8 cellular contexts compared by ENCODE assay signal in the genomic region with DNA sequence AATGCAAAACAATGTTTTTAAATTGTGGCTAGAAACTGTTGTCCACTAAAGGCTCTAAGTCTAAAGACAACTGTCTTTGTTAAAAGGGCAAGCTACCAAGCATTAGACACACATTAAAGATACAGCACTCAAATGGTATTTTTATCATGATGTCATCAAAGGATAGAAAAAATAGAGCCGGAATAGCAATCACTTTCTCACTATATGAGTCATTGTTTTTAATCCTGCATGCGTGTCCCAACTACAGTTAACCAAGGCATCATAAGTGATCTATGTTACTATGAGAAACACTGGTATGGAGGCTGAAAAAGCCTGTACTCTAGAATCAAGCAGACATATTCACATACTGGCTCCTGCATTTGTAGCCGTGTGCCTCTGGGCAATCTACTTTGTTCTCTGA.
A peak's percentile ranks its signal among the peaks of the same experiment; 100 is the strongest.
DNase-seq lines count a peak whose midpoint lies in the region; ATAC-seq and TF ChIP-seq lines count a peak whose summit lies in the region.

No MANE protein-coding gene starts in this region.

- no peak overlapping the region for H3K4me3 ChIP-seq in foreskin fibroblast (ENCODE audit: low read depth in 1 of 2, low read length in 2 of 2)

- H3K27ac Mint-ChIP-seq in stimulated activated effector memory CD8-positive, alpha-beta T cell treated with anti-CD3 and anti-CD28 coated beads, Interleukin-12 subunit alpha, Interleukin-12 subunit beta, amount 100 ng/mL, for 72 hours: no peak overlapping the region

- H3K9me3 Mint-ChIP-seq in stimulated activated effector memory CD8-positive, alpha-beta T cell treated with anti-CD3 and anti-CD28 coated beads, Interleukin-12 subunit alpha, Interleukin-12 subunit beta, amount 100 ng/mL, for 72 hours: peaks cover 6% of the 10 kb centered on the region

- DNase-seq in DMS 273 (lab: John Stamatoyannopoulos, UW; ENCODE audit: unreplicated experiment) (peak; percentile 52), DMS 273 treated with DMSO at 0.1 percent for 48 hours (lab: John Stamatoyannopoulos, UW) (no peak), foreskin fibroblast (peak; percentile 84 to 88), cerebellar nuclear complex (lab: John Stamatoyannopoulos, UW) (no peak), NCI-H526 treated with DMSO at 0.1 percent for 48 hours (lab: John Stamatoyannopoulos, UW) (no peak)
- DNase-seq in stimulated activated effector memory CD8-positive, alpha-beta T cell treated with anti-CD3 and anti-CD28 coated beads, Interleukin-12 subunit alpha, Interleukin-12 subunit beta, amount 100 ng/mL, for 72 hours (ENCODE audit: low spot score in 2 of 2): no peak

- H3K36me3 Mint-ChIP-seq in stimulated activated effector memory CD8-positive, alpha-beta T cell treated with anti-CD3 and anti-CD28 coated beads, Interleukin-12 subunit alpha, Interleukin-12 subunit beta, amount 100 ng/mL, for 72 hours: peaks cover 32% of the 10 kb centered on the region

- peak; percentile 1; the same call in 1 of the 3 replicates for ATAC-seq in SK-N-SH treated with all-trans-retinoic acid at 6 μM for 48 hours
- ATAC-seq in stimulated activated effector memory CD8-positive, alpha-beta T cell treated with anti-CD3 and anti-CD28 coated beads, Interleukin-12 subunit alpha, Interleukin-12 subunit beta, amount 100 ng/mL, for 72 hours: no peak
- ATAC-seq in GM18907 (IDR thresholded peaks at IDR 0.05; ENCODE audit: unreplicated experiment): no peak

- TF ChIP-seq CTCF in foreskin fibroblast (IDR thresholded peaks at IDR 0.05; ENCODE audit: low read depth, low read length): no peak

- H3K4me3 Mint-ChIP-seq in stimulated activated effector memory CD8-positive, alpha-beta T cell treated with anti-CD3 and anti-CD28 coated beads, Interleukin-12 subunit alpha, Interleukin-12 subunit beta, amount 100 ng/mL, for 72 hours: peak overlapping the region; percentile 100

- H3K4me1 Mint-ChIP-seq in stimulated activated effector memory CD8-positive, alpha-beta T cell treated with anti-CD3 and anti-CD28 coated beads, Interleukin-12 subunit alpha, Interleukin-12 subunit beta, amount 100 ng/mL, for 72 hours: peaks cover 21% of the 10 kb centered on the region

TF ChIP-seq in SK-N-SH treated with all-trans-retinoic acid at 6 μM for 48 hours, 23 proteins besides CTCF, POLR2A, EP300 and RAD21:
- TF ChIP-seq ZC3H10 (CRISPR knock-in tag; IDR thresholded peaks at IDR 0.05) (0 out of 2 replicates have a peak, but pooled peaks have one; percentile 11), ISL1 (CRISPR knock-in tag; IDR thresholded peaks at IDR 0.05) (peak; percentile 60)
- TF ChIP-seq, protein P1, sequence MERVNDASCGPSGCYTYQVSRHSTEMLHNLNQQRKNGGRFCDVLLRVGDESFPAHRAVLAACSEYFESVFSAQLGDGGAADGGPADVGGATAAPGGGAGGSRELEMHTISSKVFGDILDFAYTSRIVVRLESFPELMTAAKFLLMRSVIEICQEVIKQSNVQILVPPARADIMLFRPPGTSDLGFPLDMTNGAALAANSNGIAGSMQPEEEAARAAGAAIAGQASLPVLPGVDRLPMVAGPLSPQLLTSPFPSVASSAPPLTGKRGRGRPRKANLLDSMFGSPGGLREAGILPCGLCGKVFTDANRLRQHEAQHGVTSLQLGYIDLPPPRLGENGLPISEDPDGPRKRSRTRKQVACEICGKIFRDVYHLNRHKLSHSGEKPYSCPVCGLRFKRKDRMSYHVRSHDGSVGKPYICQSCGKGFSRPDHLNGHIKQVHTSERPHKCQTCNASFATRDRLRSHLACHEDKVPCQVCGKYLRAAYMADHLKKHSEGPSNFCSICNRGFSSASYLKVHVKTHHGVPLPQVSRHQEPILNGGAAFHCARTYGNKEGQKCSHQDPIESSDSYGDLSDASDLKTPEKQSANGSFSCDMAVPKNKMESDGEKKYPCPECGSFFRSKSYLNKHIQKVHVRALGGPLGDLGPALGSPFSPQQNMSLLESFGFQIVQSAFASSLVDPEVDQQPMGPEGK (CRISPR knock-in tag; IDR thresholded peaks at IDR 0.05; ENCODE audit: borderline replicate concordance): no peak
TF ChIP-seq in SK-N-SH treated with all-trans-retinoic acid at 6 μM for 48 hours: peak in this region for 2.

Comparison
In these comparisons a context has a peak if more than half of its experiments do, and no peak if none do; other contexts are left out.
1. DNase-seq: peak in DMS 273 (single experiment) and foreskin fibroblast (2 of 2); none in DMS 273 treated with DMSO at 0.1 percent for 48 hours (single experiment), stimulated activated effector memory CD8-positive, alpha-beta T cell treated with anti-CD3 and anti-CD28 coated beads, Interleukin-12 subunit alpha, Interleukin-12 subunit beta, amount 100 ng/mL, for 72 hours (0 of 2), cerebellar nuclear complex (0 of 2) and NCI-H526 treated with DMSO at 0.1 percent for 48 hours (single experiment).